ENCODE assay signal across 12 cellular contexts in genomic region chr18:10353791-10354190, GRCh38.
DNase-seq lines count a peak whose midpoint lies in the region; ATAC-seq and TF ChIP-seq lines count a peak whose summit lies in the region.
"Had no signal": no experiment of that assay in that cellular context is flagged by ENCODE, and none has a peak within 500 bp of the region (broad histone marks: within the 10 kb centered on the region; RNA-seq: fewer than 3 reads in every experiment).

No MANE protein-coding gene starts in this region.

- H3K9me3 ChIP-seq in suprapubic skin = no peaks in the 10 kb centered on the region
- H3K9me3 ChIP-seq in Caco-2 = no peaks in the 10 kb centered on the region

- peaks cover 3 to 37% (median 16%) of the 10 kb centered on the region in 5 experiments for H3K9me3 Mint-ChIP-seq in brain
- peaks cover 16% of the 10 kb centered on the region for H3K9me3 Mint-ChIP-seq in Caco-2 (ENCODE audit: unreplicated experiment)

- POLR2A ChIA-PET in Caco-2 (lab: Charles Lee) = interaction anchor here (0.7 kb wide), 1 partner anchor 16 kb away, joined by 4 read pairs; no protein-coding TSS in a partner anchor

- peak; percentile 83 for DNase-seq in HFF-Myc (ENCODE audit: extremely low read depth, low read depth)
- DNase-seq in left ventricle myocardium superior = no peak
- DNase-seq in suprapubic skin (ENCODE audit: low spot score in 2 of 2) = no peak
- no peak for DNase-seq in Caco-2
- DNase-seq: activated CD4-positive, alpha-beta T cell treated with anti-CD3 and anti-CD28 coated beads, Interleukin-2, amount 50 U/mL, for 48 hours; SHP77 had no signal

- WGBS in suprapubic skin = 25% methylated on average over 2 of the region's 2 CpGs

- BruUV-seq in Caco-2 (replicated peaks; lab: Mats Ljungman, UMichigan) = no TSS peak

- H3K4me3 ChIP-seq in HFF-Myc (replicated peaks; ENCODE audit: low read depth, low read length) (no peak overlapping the region), suprapubic skin (no peak overlapping the region), Caco-2 (ENCODE audit: low read depth, low read length) (no peak overlapping the region)
- H3K4me3 ChIP-seq: cardiac muscle cell had no signal

- H3K4me1 Mint-ChIP-seq in brain = peaks cover 50% of the 10 kb centered on the region
- H3K4me1 Mint-ChIP-seq in Caco-2 (ENCODE audit: low read depth, unreplicated experiment) = peaks cover 5% of the 10 kb centered on the region
- H3K4me1 Mint-ChIP-seq: stimulated activated memory B cell treated with anti-CD40 and anti-IgM and Interleukin-4, amounts not matched to agents 10 μg/mL and 1 μg/mL and 100 μg/mL, for 72 hours had no signal

- H3K27ac Mint-ChIP-seq in brain = peak overlapping the region; percentile 14 to 91 (median 63)
- no peak overlapping the region for H3K27ac Mint-ChIP-seq in Caco-2 (ENCODE audit: unreplicated experiment)
- H3K27ac Mint-ChIP-seq: stimulated activated memory B cell treated with anti-CD40 and anti-IgM and Interleukin-4, amounts not matched to agents 10 μg/mL and 1 μg/mL and 100 μg/mL, for 72 hours had no signal

- H3K4me1 ChIP-seq in suprapubic skin (peaks cover 41% of the 10 kb centered on the region), Caco-2 (peaks cover 11% of the 10 kb centered on the region; the same call in 1 of the 2 replicates)

- peaks cover 6% of the 10 kb centered on the region for H3K27me3 Mint-ChIP-seq in brain
- H3K27me3 Mint-ChIP-seq in Caco-2 (ENCODE audit: insufficient read depth, unreplicated experiment) = no peaks in the 10 kb centered on the region
- H3K27me3 Mint-ChIP-seq: stimulated activated memory B cell treated with anti-CD40 and anti-IgM and Interleukin-4, amounts not matched to agents 10 μg/mL and 1 μg/mL and 100 μg/mL, for 72 hours had no signal

- peak; percentile 73 for ATAC-seq in left ventricle myocardium superior
- ATAC-seq in HG03342 (IDR thresholded peaks at IDR 0.05; ENCODE audit: unreplicated experiment) = no peak
- ATAC-seq in GM21390 (IDR thresholded peaks at IDR 0.05; ENCODE audit: unreplicated experiment) = no peak
- no peak for ATAC-seq in HG03175 (IDR thresholded peaks at IDR 0.05; ENCODE audit: unreplicated experiment)
- ATAC-seq: stimulated activated memory B cell treated with anti-CD40 and anti-IgM and Interleukin-4, amounts not matched to agents 10 μg/mL and 1 μg/mL and 100 μg/mL, for 72 hours had no signal

- TF ChIP-seq POLR2A in suprapubic skin (IDR thresholded peaks at IDR 0.05) = no peak

- H3K36me3 Mint-ChIP-seq in brain (no peaks in the 10 kb centered on the region), Caco-2 (ENCODE audit: insufficient read depth, unreplicated experiment) (no peaks in the 10 kb centered on the region)
- H3K36me3 Mint-ChIP-seq: stimulated activated memory B cell treated with anti-CD40 and anti-IgM and Interleukin-4, amounts not matched to agents 10 μg/mL and 1 μg/mL and 100 μg/mL, for 72 hours had no signal

- H3K36me3 ChIP-seq in suprapubic skin (no peaks in the 10 kb centered on the region), Caco-2 (ENCODE audit: control insufficient read depth, insufficient read depth, low read length) (no peaks in the 10 kb centered on the region)
- H3K36me3 ChIP-seq: cardiac muscle cell had no signal

- no peaks in the 10 kb centered on the region for H3K27me3 ChIP-seq in suprapubic skin
- no peaks in the 10 kb centered on the region for H3K27me3 ChIP-seq in Caco-2 (replicated peaks; ENCODE audit: control insufficient read depth, insufficient read depth, low read length)
- H3K27me3 ChIP-seq: cardiac muscle cell had no signal

- peak overlapping the region in 2 of 5 experiments; percentile 5 to 17 for H3K4me3 Mint-ChIP-seq in brain
- H3K4me3 Mint-ChIP-seq in Caco-2 (ENCODE audit: unreplicated experiment) = no peak overlapping the region
- H3K4me3 Mint-ChIP-seq: stimulated activated memory B cell treated with anti-CD40 and anti-IgM and Interleukin-4, amounts not matched to agents 10 μg/mL and 1 μg/mL and 100 μg/mL, for 72 hours had no signal

- TF ChIP-seq CTCF in HFF-Myc (IDR thresholded peaks at IDR 0.05; ENCODE audit: low read depth, low read length, missing control alignments) = no peak
- no peak for TF ChIP-seq CTCF in brain (conservative IDR thresholded peaks at IDR 0.05)
- no peak for TF ChIP-seq CTCF in suprapubic skin (IDR thresholded peaks at IDR 0.05)
- TF ChIP-seq CTCF in Caco-2 (IDR thresholded peaks at IDR 0.05; ENCODE audit: insufficient read depth in 1 of 2, low read depth in 1 of 2, low read length in 1 of 2, severe bottlenecking in 1 of 2, unreplicated experiment in 1 of 2) = no peak

- TF ChIP-seq EP300 in suprapubic skin (IDR thresholded peaks at IDR 0.05) = no peak

- CTCF ChIA-PET in Caco-2 (lab: Charles Lee) = no interaction called here

- peak overlapping the region; percentile 77 for H3K27ac ChIP-seq in suprapubic skin
- H3K27ac ChIP-seq: cardiac muscle cell had no signal

- intact Hi-C loops in left ventricle myocardium superior (cut with micrococcal nuclease) = no loop called here
- intact Hi-C loops in Caco-2 (cut with micrococcal nuclease; ENCODE audit: unreplicated experiment) = no loop called here
